In genomic region chr10:69766161-69766910, GRCh38 we compare ENCODE assay signal across 20 cellular contexts. TPM values are rescaled to one million over a fixed set of nuclear protein-coding genes. Genes with fewer than 3 reads are reported as not detected.
DNase-seq lines count a peak whose midpoint lies in the region; ATAC-seq and TF ChIP-seq lines count a peak whose summit lies in the region.
"Had no signal": no experiment of that assay in that cellular context is flagged by ENCODE, and none has a peak within 500 bp of the region (broad histone marks: within the 10 kb centered on the region; RNA-seq: fewer than 3 reads in every experiment).

No MANE protein-coding gene starts in this region.

- no peak overlapping the region for H3K27ac ChIP-seq in left ventricle myocardium inferior (replicated peaks)
- H3K27ac ChIP-seq: neutrophil had no signal

- no peaks in the 10 kb centered on the region for H3K9me3 ChIP-seq in left ventricle myocardium inferior (replicated peaks)
- H3K9me3 ChIP-seq: neutrophil had no signal

- ATAC-seq in sciatic nerve (peak; percentile 96), GM18909 (IDR thresholded peaks at IDR 0.05; ENCODE audit: poor library complexity, unreplicated experiment) (no peak)

- DNase-seq in GM03348 (ENCODE audit: low spot score) (peak; percentile 47), choroid plexus epithelial cell (ENCODE audit: low read depth) (peak; percentile 25), left ventricle myocardium inferior (peak; percentile 31), sciatic nerve (ENCODE audit: low spot score) (no peak), NCI-H1930 (lab: John Stamatoyannopoulos, UW) (no peak), NCI-H510A treated with DMSO at 0.1 percent for 48 hours (lab: John Stamatoyannopoulos, UW) (no peak)
- DNase-seq: activated CD4-positive, alpha-beta T cell treated with anti-CD3 and anti-CD28 coated beads, Interleukin-2, amount 50 U/mL, for 48 hours; activated naive CD4-positive, alpha-beta T cell treated with Interleukin-2 at 50 U/mL for 16 hours; activated T-cell treated with anti-CD3 and anti-CD28 coated beads for 4 hours; AML-193; aorta; EL; foreskin melanocyte; NCI-H2081 treated with DMSO at 0.1 percent for 48 hours; NCI-H526; SHP77 treated with DMSO at 0.1 percent for 48 hours; stimulated activated CD4-positive, alpha-beta T cell treated with anti-CD3 and anti-CD28 coated beads, Interleukin-15, amount 100 ng/mL, for 24 hours; T-helper 2 cell had no signal

- no peak overlapping the region for H3K4me3 ChIP-seq in choroid plexus epithelial cell (ENCODE audit: low read depth, low read length)
- no peak overlapping the region for H3K4me3 ChIP-seq in left ventricle myocardium inferior

- TF ChIP-seq CTCF in choroid plexus epithelial cell (conservative IDR thresholded peaks at IDR 0.05; ENCODE audit: low read depth, low read length) (no peak), left ventricle myocardium inferior (IDR thresholded peaks at IDR 0.05; ENCODE audit: borderline replicate concordance) (no peak)

- H3K27me3 ChIP-seq in left ventricle myocardium inferior (ENCODE audit: low read depth): peaks cover 19% of the 10 kb centered on the region

- H3K36me3 ChIP-seq in left ventricle myocardium inferior: no peaks in the 10 kb centered on the region
- H3K36me3 ChIP-seq: neutrophil had no signal

- intact Hi-C loops in left ventricle myocardium inferior (cut with micrococcal nuclease): no loop called here
- intact Hi-C loops in sciatic nerve (cut with DNase I): no loop called here

- peaks cover 16% of the 10 kb centered on the region for H3K4me1 ChIP-seq in left ventricle myocardium inferior

RNA-seq across cellular contexts. Expression of gene COL13A1, which starts 35.4 kb away (rescaled TPM):
- 2.5 TPM for total RNA-seq in left ventricle myocardium inferior
- 1.0 TPM for total RNA-seq in sciatic nerve

Comparison
In these comparisons a context has a peak if more than half of its experiments do, and no peak if none do; other contexts are left out.
1. DNase-seq: peak in GM03348 (single experiment), choroid plexus epithelial cell (single experiment) and left ventricle myocardium inferior (single experiment); none in sciatic nerve (single experiment), NCI-H1930 (0 of 2) and NCI-H510A treated with DMSO at 0.1 percent for 48 hours (single experiment).